ENCODE assay signal across 8 cellular contexts in genomic region chr16:4115941-4116327, GRCh38. TPM values are rescaled to one million over a fixed set of nuclear protein-coding genes. Genes with fewer than 3 reads are reported as not detected.
DNase-seq lines count a peak whose midpoint lies in the region; ATAC-seq and TF ChIP-seq lines count a peak whose summit lies in the region.

No MANE protein-coding gene starts in this region.

- no peak for DNase-seq in activated CD4-positive, alpha-beta T cell treated with anti-CD3 and anti-CD28 coated beads, Interleukin-2, amount 10 ng/mL, durations not matched to agents 7 days and 5 days
- no peak for DNase-seq in activated CD4-positive, alpha-beta T cell treated with anti-CD3 and anti-CD28 coated beads for 1 hour
- DNase-seq in Peyer's patch = no peak
- DNase-seq in right atrium auricular region (ENCODE audit: low spot score) = no peak
- no peak for DNase-seq in stimulated activated naive B cell treated with anti-CD40 and anti-IgM and Interleukin-4, amounts not matched to agents 10 μg/mL and 1 μg/mL and 100 μg/mL, for 72 hours
- no peak for DNase-seq in HT-29 (ENCODE audit: low spot score)
- DNase-seq in erythroblast (lab: John Stamatoyannopoulos, UW) = no peak
- DNase-seq in NCI-H1048 (lab: John Stamatoyannopoulos, UW) = no peak

- no peaks in the 10 kb centered on the region for H3K9me3 Mint-ChIP-seq in activated CD4-positive, alpha-beta T cell treated with anti-CD3 and anti-CD28 coated beads, Interleukin-2, amount 10 ng/mL, durations not matched to agents 7 days and 5 days
- H3K9me3 Mint-ChIP-seq in stimulated activated naive B cell treated with anti-CD40 and anti-IgM and Interleukin-4, amounts not matched to agents 10 μg/mL and 1 μg/mL and 100 μg/mL, for 72 hours = no peaks in the 10 kb centered on the region

- peak; percentile 43 to 46 for ATAC-seq in stimulated activated naive B cell treated with anti-CD40 and anti-IgM and Interleukin-4, amounts not matched to agents 10 μg/mL and 1 μg/mL and 100 μg/mL, for 72 hours (replicated peaks)

- H3K27me3 Mint-ChIP-seq in activated CD4-positive, alpha-beta T cell treated with anti-CD3 and anti-CD28 coated beads, Interleukin-2, amount 10 ng/mL, durations not matched to agents 7 days and 5 days = peaks cover 16% of the 10 kb centered on the region
- H3K27me3 Mint-ChIP-seq in stimulated activated naive B cell treated with anti-CD40 and anti-IgM and Interleukin-4, amounts not matched to agents 10 μg/mL and 1 μg/mL and 100 μg/mL, for 72 hours = peaks cover 18% of the 10 kb centered on the region in 2 donors

- H3K4me3 ChIP-seq in Peyer's patch (peak overlapping the region; percentile 60 to 91 (median 68)), right atrium auricular region (peak overlapping the region; percentile 45 to 74)

- peaks cover 46% of the 10 kb centered on the region for H3K4me1 Mint-ChIP-seq in activated CD4-positive, alpha-beta T cell treated with anti-CD3 and anti-CD28 coated beads, Interleukin-2, amount 10 ng/mL, durations not matched to agents 7 days and 5 days
- peaks cover 21 to 49% of the 10 kb centered on the region in 2 donors for H3K4me1 Mint-ChIP-seq in stimulated activated naive B cell treated with anti-CD40 and anti-IgM and Interleukin-4, amounts not matched to agents 10 μg/mL and 1 μg/mL and 100 μg/mL, for 72 hours

- no peak for TF ChIP-seq POLR2A in Peyer's patch (IDR thresholded peaks at IDR 0.05)
- TF ChIP-seq POLR2A in erythroblast (IDR thresholded peaks at IDR 0.05; ENCODE audit: low read length) = no peak

- H3K36me3 ChIP-seq in Peyer's patch (no peaks in the 10 kb centered on the region), right atrium auricular region (no peaks in the 10 kb centered on the region)

- H3K9me3 ChIP-seq in Peyer's patch = no peaks in the 10 kb centered on the region
- H3K9me3 ChIP-seq in right atrium auricular region = no peaks in the 10 kb centered on the region

- no peaks in the 10 kb centered on the region for H3K27me3 ChIP-seq in Peyer's patch
- H3K27me3 ChIP-seq in right atrium auricular region = no peaks in the 10 kb centered on the region

- no peak for TF ChIP-seq CTCF in Peyer's patch (IDR thresholded peaks at IDR 0.05)
- no peak for TF ChIP-seq CTCF in right atrium auricular region (IDR thresholded peaks at IDR 0.05)

- CTCF ChIA-PET in activated CD4-positive, alpha-beta T cell treated with anti-CD3 and anti-CD28 coated beads, Interleukin-2, amount 10 ng/mL, durations not matched to agents 7 days and 5 days (lab: Charles Lee) = interaction anchor here (0.5 to 2.7 kb wide), 3 partner anchors 9 to 212 kb away, joined by 3 to 11 read pairs (median 6); no protein-coding TSS in a partner anchor

- H3K27ac ChIP-seq in Peyer's patch (peak overlapping the region in 3 of 4 donors; percentile 55 to 84 (median 65)), right atrium auricular region (peak overlapping the region; percentile 70 to 83)

- H3K4me3 Mint-ChIP-seq in activated CD4-positive, alpha-beta T cell treated with anti-CD3 and anti-CD28 coated beads, Interleukin-2, amount 10 ng/mL, durations not matched to agents 7 days and 5 days = peak overlapping the region; percentile 71
- peak overlapping the region; percentile 81 to 86 for H3K4me3 Mint-ChIP-seq in stimulated activated naive B cell treated with anti-CD40 and anti-IgM and Interleukin-4, amounts not matched to agents 10 μg/mL and 1 μg/mL and 100 μg/mL, for 72 hours

- H3K36me3 Mint-ChIP-seq in activated CD4-positive, alpha-beta T cell treated with anti-CD3 and anti-CD28 coated beads, Interleukin-2, amount 10 ng/mL, durations not matched to agents 7 days and 5 days (ENCODE audit: low read depth) = peaks cover 11% of the 10 kb centered on the region
- H3K36me3 Mint-ChIP-seq in stimulated activated naive B cell treated with anti-CD40 and anti-IgM and Interleukin-4, amounts not matched to agents 10 μg/mL and 1 μg/mL and 100 μg/mL, for 72 hours = peaks cover 0 to 3% of the 10 kb centered on the region in 2 donors

- H3K27ac Mint-ChIP-seq in activated CD4-positive, alpha-beta T cell treated with anti-CD3 and anti-CD28 coated beads, Interleukin-2, amount 10 ng/mL, durations not matched to agents 7 days and 5 days = no peak overlapping the region
- no peak overlapping the region for H3K27ac Mint-ChIP-seq in stimulated activated naive B cell treated with anti-CD40 and anti-IgM and Interleukin-4, amounts not matched to agents 10 μg/mL and 1 μg/mL and 100 μg/mL, for 72 hours

- POLR2A ChIA-PET in activated CD4-positive, alpha-beta T cell treated with anti-CD3 and anti-CD28 coated beads, Interleukin-2, amount 10 ng/mL, durations not matched to agents 7 days and 5 days (lab: Charles Lee) = no interaction called here

- H3K4me1 ChIP-seq in Peyer's patch (peaks cover 0 to 39% (median 7%) of the 10 kb centered on the region in 4 donors), right atrium auricular region (peaks cover 0 to 50% of the 10 kb centered on the region in 2 donors)

RNA-seq across cellular contexts. Expression of gene ADCY9, which starts 0.3 kb away (rescaled TPM):
- 10 to 100 TPM; 10.4 to 12.4 TPM for total RNA-seq in activated CD4-positive, alpha-beta T cell treated with anti-CD3 and anti-CD28 coated beads, Interleukin-2, amount 10 ng/mL, durations not matched to agents 7 days and 5 days
- total RNA-seq in Peyer's patch (10 to 100 TPM; 19.8 to 47.3 (median 44.0) TPM), right atrium auricular region (10 to 100 TPM; 31.5 to 42.2 TPM)
- 0.42 and 1.8 TPM in 2 replicates for total RNA-seq in HT-29 (2014; rRNA removed; shearing (Covaris generic))
